7 cellular contexts compared by ENCODE assay signal in genomic region chr7:151028948-151029501, GRCh38. TPM values are rescaled to one million over a fixed set of nuclear protein-coding genes. Genes with fewer than 3 reads are reported as not detected.
DNase-seq lines count a peak whose midpoint lies in the region; ATAC-seq lines count a peak whose summit lies in the region.

No MANE protein-coding gene starts in this region.

- H3K4me1 Mint-ChIP-seq in stimulated activated naive B cell treated with anti-CD40 and anti-IgM and Interleukin-4, amounts not matched to agents 10 μg/mL and 1 μg/mL and 100 μg/mL, for 72 hours, result peaks cover 17 to 29% of the 10 kb centered on the region in 2 donors

- peaks cover 20% of the 10 kb centered on the region for H3K4me1 ChIP-seq in HUES6 (ENCODE audit: control insufficient read depth, insufficient read depth, low read length)

- H3K9me3 ChIP-seq in HUES6 (ENCODE audit: control insufficient read depth, insufficient read depth, low read depth, low read length) (no peaks in the 10 kb centered on the region), iPS-18c (ENCODE audit: control insufficient read depth, insufficient read depth, low read length) (no peaks in the 10 kb centered on the region)

- no peak for ATAC-seq in activated naive CD4-positive, alpha-beta T cell treated with anti-CD3 and anti-CD28 coated beads, Interleukin-2, amount 50 U/mL, for 72 hours
- ATAC-seq in stimulated activated naive B cell treated with anti-CD40 and anti-IgM and Interleukin-4, amounts not matched to agents 10 μg/mL and 1 μg/mL and 100 μg/mL, for 72 hours (replicated peaks), result no peak
- no peak for ATAC-seq in HG02981 (IDR thresholded peaks at IDR 0.05; ENCODE audit: unreplicated experiment)

- peaks cover 9 to 10% of the 10 kb centered on the region in 2 donors for H3K27me3 Mint-ChIP-seq in stimulated activated naive B cell treated with anti-CD40 and anti-IgM and Interleukin-4, amounts not matched to agents 10 μg/mL and 1 μg/mL and 100 μg/mL, for 72 hours

- no peaks in the 10 kb centered on the region for H3K36me3 ChIP-seq in HUES6 (ENCODE audit: control insufficient read depth, insufficient read depth, low read length)

- H3K27ac Mint-ChIP-seq in activated naive CD4-positive, alpha-beta T cell treated with anti-CD3 and anti-CD28 coated beads, Interleukin-2, amount 50 U/mL, for 72 hours, result peak overlapping the region; percentile 96 to 98
- peak overlapping the region; percentile 97 for H3K27ac Mint-ChIP-seq in stimulated activated naive B cell treated with anti-CD40 and anti-IgM and Interleukin-4, amounts not matched to agents 10 μg/mL and 1 μg/mL and 100 μg/mL, for 72 hours

- DNase-seq in activated naive CD4-positive, alpha-beta T cell treated with anti-CD3 and anti-CD28 coated beads, Interleukin-2, amount 50 U/mL, for 72 hours (ENCODE audit: low spot score in 2 of 2), result no peak
- no peak for DNase-seq in stimulated activated naive B cell treated with anti-CD40 and anti-IgM and Interleukin-4, amounts not matched to agents 10 μg/mL and 1 μg/mL and 100 μg/mL, for 72 hours
- DNase-seq in T-helper 9 cell (no peak), SIG-M5 (lab: John Stamatoyannopoulos, UW) (no peak)

- H3K9ac ChIP-seq in HUES6 (ENCODE audit: low read length), result peak overlapping the region; percentile 44

- H3K27ac ChIP-seq in HUES6 (ENCODE audit: low read depth, low read length), result peak overlapping the region; percentile 63; the same call in 1 of the 2 replicates

- peak overlapping the region; percentile 92 to 98 for H3K4me3 Mint-ChIP-seq in stimulated activated naive B cell treated with anti-CD40 and anti-IgM and Interleukin-4, amounts not matched to agents 10 μg/mL and 1 μg/mL and 100 μg/mL, for 72 hours

- H3K9me3 Mint-ChIP-seq in activated naive CD4-positive, alpha-beta T cell treated with anti-CD3 and anti-CD28 coated beads, Interleukin-2, amount 50 U/mL, for 72 hours, result no peaks in the 10 kb centered on the region
- H3K9me3 Mint-ChIP-seq in stimulated activated naive B cell treated with anti-CD40 and anti-IgM and Interleukin-4, amounts not matched to agents 10 μg/mL and 1 μg/mL and 100 μg/mL, for 72 hours, result no peaks in the 10 kb centered on the region

- H3K36me3 Mint-ChIP-seq in activated naive CD4-positive, alpha-beta T cell treated with anti-CD3 and anti-CD28 coated beads, Interleukin-2, amount 50 U/mL, for 72 hours, result peaks cover 6 to 7% of the 10 kb centered on the region in 2 donors
- H3K36me3 Mint-ChIP-seq in stimulated activated naive B cell treated with anti-CD40 and anti-IgM and Interleukin-4, amounts not matched to agents 10 μg/mL and 1 μg/mL and 100 μg/mL, for 72 hours, result peaks cover 10 to 14% of the 10 kb centered on the region in 2 donors

- H3K4me3 ChIP-seq in HUES6 (ENCODE audit: low read depth, low read length) (peak overlapping the region; percentile 94), iPS-18c (ENCODE audit: insufficient read depth, low read depth, low read length) (peak overlapping the region; percentile 100)

- H3K27me3 ChIP-seq in HUES6 (ENCODE audit: control insufficient read depth, insufficient read depth, low read length), result no peaks in the 10 kb centered on the region

RNA-seq across cellular contexts. Expression of gene ABCB8, which starts 0.8 kb away (rescaled TPM):
- total RNA-seq in activated naive CD4-positive, alpha-beta T cell treated with anti-CD3 and anti-CD28 coated beads, Interleukin-2, amount 50 U/mL, for 72 hours, result 10 to 100 TPM; 42.6 to 78.3 TPM

RNA-seq across cellular contexts. Expression of gene ATG9B, which starts 4.7 kb away (rescaled TPM):
- 10 to 100 TPM in 1 of 2 donors, 1 to 10 TPM in 1; 1.1 to 14.9 TPM for total RNA-seq in activated naive CD4-positive, alpha-beta T cell treated with anti-CD3 and anti-CD28 coated beads, Interleukin-2, amount 50 U/mL, for 72 hours

RNA-seq across cellular contexts. Expression of gene ASIC3, which starts 19.3 kb away (rescaled TPM):
- 10 to 100 TPM in 1 of 2 donors, 1 to 10 TPM in 1; 7.6 to 19.7 TPM for total RNA-seq in activated naive CD4-positive, alpha-beta T cell treated with anti-CD3 and anti-CD28 coated beads, Interleukin-2, amount 50 U/mL, for 72 hours

RNA-seq across cellular contexts. Expression of gene CDK5, which starts 28.7 kb away (rescaled TPM):
- 10 to 100 TPM; 13.0 to 19.4 TPM for total RNA-seq in activated naive CD4-positive, alpha-beta T cell treated with anti-CD3 and anti-CD28 coated beads, Interleukin-2, amount 50 U/mL, for 72 hours

RNA-seq across cellular contexts. Expression of gene SLC4A2, which starts 30.4 kb away (rescaled TPM):
- total RNA-seq in activated naive CD4-positive, alpha-beta T cell treated with anti-CD3 and anti-CD28 coated beads, Interleukin-2, amount 50 U/mL, for 72 hours, result 10 to 100 TPM; 48.9 to 99.6 TPM
